ENCODE assay signal across 27 cellular contexts in genomic region chr6:94733066-94733465, GRCh38.
DNase-seq lines count a peak whose midpoint lies in the region; ATAC-seq, FAIRE-seq and TF ChIP-seq lines count a peak whose summit lies in the region.
"Had no signal": no experiment of that assay in that cellular context is flagged by ENCODE, and none has a peak within 500 bp of the region (broad histone marks: within the 10 kb centered on the region; RNA-seq: fewer than 3 reads in every experiment).

No MANE protein-coding gene starts in this region.

- TF ChIP-seq RAD21 in H1 (IDR thresholded peaks at IDR 0.05 in 1 of 2, conservative IDR thresholded peaks at IDR 0.05 in 1 of 2; ENCODE audit: low read depth in 2 of 2, low read length in 2 of 2), result peak in 1 of 2 experiments; percentile 29; a peak in 1 of 4 replicates

- H2BK12ac ChIP-seq in H1 (ENCODE audit: low read depth, low read length), result no peak overlapping the region

- no peak overlapping the region for H3K9ac ChIP-seq in H1 (replicated peaks in 1 of 4; ENCODE audit: extremely low read depth in 1 of 4, low read depth in 3 of 4, low read length in 3 of 4)
- H3K9ac ChIP-seq: BLaER1 treated with 17β-estradiol and CSF1 and Interleukin-3, amounts not matched to agents 10 nM and 100 nM had no signal

- no peak overlapping the region for H3K4ac ChIP-seq in H1 (replicated peaks; ENCODE audit: insufficient read length, low read depth, low read length)

- no peak overlapping the region for H3K4me3 Mint-ChIP-seq in progenitor cell of endocrine pancreas (ENCODE audit: low read depth)
- H3K4me3 Mint-ChIP-seq: CD4-positive, alpha-beta memory T cell; T-cell had no signal

- no peak overlapping the region for H3K56ac ChIP-seq in H1 (replicated peaks; ENCODE audit: insufficient read length, low read depth, low read length)

- no peak for TF ChIP-seq EP300 in H1 (IDR thresholded peaks at IDR 0.05; ENCODE audit: borderline replicate concordance in 1 of 2, low read depth in 2 of 2, low read length in 2 of 2)

- H3K27me3 ChIP-seq in H1 (replicated peaks in 1 of 4; ENCODE audit: control insufficient read depth in 3 of 4, extremely low read depth in 1 of 4, insufficient read depth in 3 of 4, low read length in 3 of 4), result no peaks in the 10 kb centered on the region
- H3K27me3 ChIP-seq: BLaER1 treated with 17β-estradiol and CSF1 and Interleukin-3, amounts not matched to agents 10 nM and 100 nM; SJSA1 had no signal

- H2BK20ac ChIP-seq in H1 (ENCODE audit: low read length), result no peak overlapping the region

- no peak overlapping the region for H3K27ac ChIP-seq in H1 (ENCODE audit: low read depth, low read length)
- H3K27ac ChIP-seq: BLaER1 treated with 17β-estradiol and CSF1 and Interleukin-3, amounts not matched to agents 10 nM and 100 nM; SJSA1 had no signal

- H3K36me3 Mint-ChIP-seq in progenitor cell of endocrine pancreas (ENCODE audit: insufficient read depth), result no peaks in the 10 kb centered on the region
- H3K36me3 Mint-ChIP-seq: CD4-positive, alpha-beta memory T cell; T-cell had no signal

- CTCF ChIA-PET in H1 (lab: Charles Lee; ENCODE audit: partially characterized antibody), result interaction anchor here (0.7 kb wide), 1 partner anchor 147 kb away, joined by 4 read pairs; no protein-coding TSS in a partner anchor

- H3K4me2 ChIP-seq in H1 (ENCODE audit: insufficient read depth in 1 of 2, low read depth in 2 of 2, low read length in 2 of 2), result no peak overlapping the region
- H3K4me2 ChIP-seq: BLaER1 treated with 17β-estradiol and CSF1 and Interleukin-3, amounts not matched to agents 10 nM and 100 nM had no signal

- H3K79me2 ChIP-seq in H1 (ENCODE audit: control insufficient read depth in 1 of 2, insufficient read depth in 2 of 2, low read length in 2 of 2), result no peaks in the 10 kb centered on the region

- no peak overlapping the region for H2AFZ ChIP-seq in H1 (ENCODE audit: low read length)

- POLR2A ChIA-PET in H1 (lab: Charles Lee; ENCODE audit: partially characterized antibody), result no interaction called here

- no peaks in the 10 kb centered on the region for H3K23me2 ChIP-seq in H1 (ENCODE audit: low read depth, low read length)

- H3K23ac ChIP-seq in H1 (ENCODE audit: insufficient read length), result no peak overlapping the region

- H4K20me1 ChIP-seq in H1 (replicated peaks in 1 of 2; ENCODE audit: control insufficient read depth in 1 of 2, insufficient read depth in 2 of 2, low read length in 2 of 2), result no peaks in the 10 kb centered on the region
- H4K20me1 ChIP-seq: BLaER1 treated with 17β-estradiol and CSF1 and Interleukin-3, amounts not matched to agents 10 nM and 100 nM had no signal

- no peak for TF ChIP-seq POLR2A in H1 (IDR thresholded peaks at IDR 0.05; ENCODE audit: control extremely low read depth in 1 of 2, low read depth in 2 of 2, low read length in 2 of 2)

- TF ChIP-seq CTCF in H1 (IDR thresholded peaks at IDR 0.05; ENCODE audit: control extremely low read depth in 1 of 3, insufficient read depth in 1 of 3, low read depth in 1 of 3, low read length in 3 of 3) (peak in 2 of 3 experiments; percentile 32 to 38; a peak in 3 of 4 replicates), progenitor cell of endocrine pancreas (IDR thresholded peaks at IDR 0.05; ENCODE audit: unreplicated experiment) (peak; percentile 18)

- 93% methylated on average over 7 of the region's 7 CpGs; no CpG with 5 or more reads in 1 of the 2 experiments for WGBS in H1 (ENCODE audit: extremely low coverage in 1 of 2, insufficient coverage in 1 of 2, insufficient read length in 1 of 2, insufficient replicate concordance in 2 of 2, low coverage in 1 of 2, low lambda C conversion rate in 2 of 2, missing lambda C conversion rate in 1 of 2), 2 experiments

- H4K91ac ChIP-seq in H1 (replicated peaks; ENCODE audit: insufficient read length, low read length), result no peak overlapping the region

- H3K79me1 ChIP-seq in H1 (ENCODE audit: low read depth, low read length), result no peaks in the 10 kb centered on the region

- no peak overlapping the region for H2BK120ac ChIP-seq in H1 (replicated peaks; ENCODE audit: low read depth, low read length)

- no peak overlapping the region for H2AK5ac ChIP-seq in H1 (ENCODE audit: low read depth, low read length)

- H3K4me1 Mint-ChIP-seq in progenitor cell of endocrine pancreas (ENCODE audit: low read depth), result no peaks in the 10 kb centered on the region
- H3K4me1 Mint-ChIP-seq: CD4-positive, alpha-beta memory T cell; T-cell had no signal

- H3K18ac ChIP-seq in H1 (ENCODE audit: extremely low read depth, low read length), result no peak overlapping the region

- H3K4me3 ChIP-seq in H1 (ENCODE audit: extremely low read depth in 1 of 4, insufficient read depth in 2 of 4, low read depth in 3 of 4, low read length in 4 of 4), result no peak overlapping the region
- H3K4me3 ChIP-seq: BLaER1 treated with 17β-estradiol and CSF1 and Interleukin-3, amounts not matched to agents 10 nM and 100 nM; SJSA1 had no signal

- H4K5ac ChIP-seq in H1 (ENCODE audit: insufficient read length, low read depth, low read length), result no peak overlapping the region

- H3K36me3 ChIP-seq in H1 (ENCODE audit: control insufficient read depth in 2 of 4, insufficient read depth in 4 of 4, low read length in 3 of 4), result no peaks in the 10 kb centered on the region
- H3K36me3 ChIP-seq: BLaER1 treated with 17β-estradiol and CSF1 and Interleukin-3, amounts not matched to agents 10 nM and 100 nM; SJSA1 had no signal

- no peak overlapping the region for H3K14ac ChIP-seq in H1 (ENCODE audit: insufficient read length)

- H3K27me3 Mint-ChIP-seq in progenitor cell of endocrine pancreas, result no peaks in the 10 kb centered on the region
- H3K27me3 Mint-ChIP-seq: CD4-positive, alpha-beta memory T cell; T-cell had no signal

- H3K9me3 ChIP-seq in H1 (ENCODE audit: insufficient read depth in 2 of 2, low read depth in 1 of 2, low read length in 1 of 2), result peaks cover 0 to 3% of the 10 kb centered on the region in 2 experiments; a peak in 2 of 4 replicates
- H3K9me3 ChIP-seq: SJSA1 had no signal

- H3K4me1 ChIP-seq in H1 (replicated peaks in 1 of 4; ENCODE audit: control insufficient read depth in 3 of 4, insufficient read depth in 4 of 4, low read length in 3 of 4), result no peaks in the 10 kb centered on the region
- H3K4me1 ChIP-seq: SJSA1 had no signal

- FAIRE-seq in H1 (lab: Jason Lieb, UNC), result no peak
- FAIRE-seq: GM19239, HTR-8/SVneo had no signal

- DNase-seq in DMS53 (lab: John Stamatoyannopoulos, UW), result peak; percentile 1
- no peak for DNase-seq in DMS53 treated with DMSO at 0.1 percent for 48 hours (lab: John Stamatoyannopoulos, UW; ENCODE audit: unreplicated experiment)
- DNase-seq in NCI-H146 treated with DMSO at 0.1 percent for 48 hours (lab: John Stamatoyannopoulos, UW; ENCODE audit: unreplicated experiment), result peak; percentile 31
- DNase-seq in H1 (ENCODE audit: low read depth in 1 of 2, low spot score in 2 of 2), result no peak
- DNase-seq in progenitor cell of endocrine pancreas (ENCODE audit: low spot score, unreplicated experiment), result no peak
- no peak for DNase-seq in AG20443 (ENCODE audit: low spot score)
- DNase-seq: 8988T; AML-193; CD4-positive, alpha-beta memory T cell; COR-L47; H7; KBM-7; NCI-H1694 treated with DMSO at 0.1 percent for 48 hours; NCI-H2081 treated with DMSO at 0.1 percent for 48 hours; NCI-H345; NCI-H510A treated with DMSO at 0.1 percent for 48 hours; NCI-H748 treated with DMSO at 0.1 percent for 48 hours; NK-92 treated with Interleukin-12 subunit alpha and Interleukin-12 subunit beta, amount 100 ng/mL, for 24 hours; Right ventricle myocardium superior; RPMI8226; T-cell had no signal

- H2BK5ac ChIP-seq in H1 (ENCODE audit: low read depth, low read length), result no peak overlapping the region

- peaks cover 8% of the 10 kb centered on the region for H3K9me3 Mint-ChIP-seq in progenitor cell of endocrine pancreas (ENCODE audit: low read depth)

- no peak overlapping the region for H3K27ac Mint-ChIP-seq in progenitor cell of endocrine pancreas
- H3K27ac Mint-ChIP-seq: CD4-positive, alpha-beta memory T cell; T-cell had no signal

- H2BK15ac ChIP-seq in H1 (ENCODE audit: low read length), result no peak overlapping the region

- ATAC-seq in HG02981 (IDR thresholded peaks at IDR 0.05; ENCODE audit: unreplicated experiment) (no peak), HG03460 (IDR thresholded peaks at IDR 0.05; ENCODE audit: unreplicated experiment) (no peak)
- ATAC-seq: T-cell had no signal

- H4K8ac ChIP-seq in H1 (ENCODE audit: extremely low read depth, insufficient read depth, low read length), result no peak overlapping the region

TF ChIP-seq in H1, 55 proteins besides CTCF, POLR2A, EP300 and RAD21 (continues in another document):
- no peak for TF ChIP-seq TCF12 (IDR thresholded peaks at IDR 0.05; ENCODE audit: low read depth, low read length)
- no peak for TF ChIP-seq CHD1 (IDR thresholded peaks at IDR 0.05; ENCODE audit: low read depth, low read length)
- TF ChIP-seq GTF2F1 (IDR thresholded peaks at IDR 0.05; ENCODE audit: borderline replicate concordance, low read depth, low read length), result no peak
- no peak for TF ChIP-seq SUZ12 (IDR thresholded peaks at IDR 0.05; ENCODE audit: low read length)
- TF ChIP-seq MAX (IDR thresholded peaks at IDR 0.05), result 0 out of 2 replicates have a peak, but pooled peaks have one; percentile 13
- TF ChIP-seq BCL11A (IDR thresholded peaks at IDR 0.05; ENCODE audit: low read depth in 2 of 2, low read length in 2 of 2), result no peak
- no peak for TF ChIP-seq SP4 (IDR thresholded peaks at IDR 0.05; ENCODE audit: low read length)
- TF ChIP-seq EZH2 (IDR thresholded peaks at IDR 0.05; ENCODE audit: low read depth, low read length, severe bottlenecking), result no peak
- no peak for TF ChIP-seq NRF1 (IDR thresholded peaks at IDR 0.05; ENCODE audit: low read depth, low read length)
- no peak for TF ChIP-seq CTBP2 (IDR thresholded peaks at IDR 0.05; ENCODE audit: borderline replicate concordance, insufficient read depth, insufficient read length, low read length)
- no peak for TF ChIP-seq ATF3 (IDR thresholded peaks at IDR 0.05; ENCODE audit: insufficient read depth, low read depth, low read length)
- no peak for TF ChIP-seq TAF1 (IDR thresholded peaks at IDR 0.05; ENCODE audit: low read depth, low read length)
- TF ChIP-seq HDAC6 (IDR thresholded peaks at IDR 0.05; ENCODE audit: low read depth, low read length), result no peak

Comparison
In these comparisons a context has a peak if more than half of its experiments do, and no peak if none do; other contexts are left out.
1. DNase-seq: peak in DMS53 (single experiment) and NCI-H146 treated with DMSO at 0.1 percent for 48 hours (single experiment); none in DMS53 treated with DMSO at 0.1 percent for 48 hours (single experiment), H1 (0 of 2), progenitor cell of endocrine pancreas (single experiment) and AG20443 (single experiment).